31 cellular contexts compared by ENCODE assay signal in the genomic region with DNA sequence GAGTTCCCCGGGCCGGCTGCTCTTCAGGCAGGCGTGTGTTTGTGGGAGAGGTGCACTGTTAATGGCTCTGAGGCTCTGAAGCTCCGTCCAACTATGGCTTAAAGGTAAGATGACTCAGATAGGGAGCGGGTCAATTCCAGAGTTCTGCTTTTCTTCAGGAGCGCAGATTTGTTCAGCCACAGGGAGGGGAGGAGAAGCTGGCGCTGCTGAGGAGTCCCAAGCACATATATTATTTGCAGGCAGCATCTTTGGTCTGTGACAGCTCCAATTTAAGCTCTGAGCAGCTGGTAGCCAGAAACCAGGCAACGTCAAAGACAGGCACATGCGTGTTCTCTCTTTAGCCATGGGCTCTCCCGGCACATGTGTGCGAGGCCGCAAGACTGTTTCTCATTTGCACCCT.
DNase-seq lines count a peak whose midpoint lies in the region; ATAC-seq and TF ChIP-seq lines count a peak whose summit lies in the region.
"Had no signal": no experiment of that assay in that cellular context is flagged by ENCODE, and none has a peak within 500 bp of the region (broad histone marks: within the 10 kb centered on the region; RNA-seq: fewer than 3 reads in every experiment).

No MANE protein-coding gene starts in this region.

- peak; percentile 63 for ATAC-seq in esophagus mucosa
- no peak for ATAC-seq in GM21529 (IDR thresholded peaks at IDR 0.05; ENCODE audit: unreplicated experiment)
- ATAC-seq: gastroesophageal sphincter; GM12878; left ventricle myocardium superior; naive thymus-derived CD4-positive, alpha-beta T cell had no signal

- intact Hi-C loops in mammary epithelial cell (cut with micrococcal nuclease): no loop called here

- CTCF ChIA-PET in mammary epithelial cell (lab: Charles Lee; ENCODE audit: low non-redundant PET): no interaction called here

- H3K4ac ChIP-seq in trophoblast cell (ENCODE audit: low read depth, low read length): no peak overlapping the region

- TF ChIP-seq CTCF in mammary epithelial cell (conservative IDR thresholded peaks at IDR 0.05 in 1 of 2, IDR thresholded peaks at IDR 0.05 in 1 of 2; ENCODE audit: extremely low read depth in 1 of 2, insufficient read depth in 1 of 2, low read depth in 1 of 2, low read length in 2 of 2): no peak

- H3K36me3 ChIP-seq in trophoblast cell (ENCODE audit: control insufficient read depth in 1 of 2, insufficient read depth in 2 of 2, low read length in 2 of 2): no peaks in the 10 kb centered on the region
- no peaks in the 10 kb centered on the region for H3K36me3 ChIP-seq in mammary epithelial cell (ENCODE audit: insufficient read depth, low read length)
- H3K36me3 ChIP-seq: esophagus squamous epithelium, gastroesophageal sphincter, stomach, tibial nerve had no signal

- H2AFZ ChIP-seq in trophoblast cell (ENCODE audit: insufficient read depth, low read length, poor library complexity): no peak overlapping the region
- H2AFZ ChIP-seq in mammary epithelial cell (ENCODE audit: low read depth, low read length): no peak overlapping the region

- BruUV-seq in mammary epithelial cell (replicated peaks; lab: Mats Ljungman, UMichigan): no TSS peak

- H3K4me2 ChIP-seq in trophoblast cell (ENCODE audit: low read length): peak overlapping the region; percentile 23
- H3K4me2 ChIP-seq in mammary epithelial cell (ENCODE audit: insufficient read depth, low read depth, low read length): no peak overlapping the region

- H3K27me3 ChIP-seq in trophoblast cell (ENCODE audit: insufficient read depth, low read length): no peaks in the 10 kb centered on the region
- no peaks in the 10 kb centered on the region for H3K27me3 ChIP-seq in mammary epithelial cell (ENCODE audit: insufficient read depth, low read length)
- H3K27me3 ChIP-seq: gastroesophageal sphincter had no signal

- peak overlapping the region; percentile 12 for H2BK120ac ChIP-seq in trophoblast cell (ENCODE audit: insufficient read depth, low read length, poor library complexity)

- H3K79me1 ChIP-seq in trophoblast cell (ENCODE audit: low read length): peaks cover 18% of the 10 kb centered on the region

- no peak overlapping the region for H4K12ac ChIP-seq in trophoblast cell (ENCODE audit: low read depth, low read length)

- H3K4me3 ChIP-seq in trophoblast cell (ENCODE audit: low read depth, low read length) (no peak overlapping the region), mammary epithelial cell (replicated peaks in 1 of 3; ENCODE audit: insufficient read depth in 1 of 3, low read depth in 2 of 3, low read length in 3 of 3) (no peak overlapping the region)
- H3K4me3 ChIP-seq: esophagus squamous epithelium, gastroesophageal sphincter, GM12878, skin epidermis, stomach, tibial nerve had no signal

- no peak overlapping the region for H2BK12ac ChIP-seq in trophoblast cell (ENCODE audit: low read length)

- H3K4me1 ChIP-seq in trophoblast cell (ENCODE audit: control insufficient read depth in 1 of 2, insufficient read depth in 2 of 2, low read length in 2 of 2) (peaks cover 32 to 37% of the 10 kb centered on the region in 2 experiments), mammary epithelial cell (ENCODE audit: insufficient read depth, low read length) (no peaks in the 10 kb centered on the region)
- H3K4me1 ChIP-seq: tibial nerve had no signal

- H2AK5ac ChIP-seq in trophoblast cell (ENCODE audit: low read length): no peak overlapping the region

- peak overlapping the region; percentile 71 for H3K27ac ChIP-seq in trophoblast cell (ENCODE audit: low read depth, low read length)
- H3K27ac ChIP-seq in mammary epithelial cell (ENCODE audit: insufficient read depth, low read depth, low read length): no peak overlapping the region
- H3K27ac ChIP-seq: C4-2B, esophagus squamous epithelium, RWPE1, skin epidermis, tibial nerve had no signal

- H4K8ac ChIP-seq in trophoblast cell (ENCODE audit: low read depth, low read length): no peak overlapping the region

- H4K20me1 ChIP-seq in mammary epithelial cell (ENCODE audit: insufficient read depth, low read length): no peaks in the 10 kb centered on the region

- no peak overlapping the region for H3K23ac ChIP-seq in trophoblast cell (ENCODE audit: low read length)

- H4K91ac ChIP-seq in trophoblast cell (ENCODE audit: low read depth, low read length): no peak overlapping the region

- no CpG with 5 or more reads among the region's 12 CpGs for WGBS in trophoblast cell (ENCODE audit: extremely low coverage, insufficient coverage, insufficient read length)
- WGBS in mammary epithelial cell (ENCODE audit: low coverage, missing lambda C conversion rate): 85% methylated on average over 12 of the region's 12 CpGs

- in situ Hi-C loops in mammary epithelial cell (cut with MboI; ENCODE audit: low sequenced_read_pairs in 2 of 2): no loop called here

- H3K14ac ChIP-seq in trophoblast cell (ENCODE audit: low read length): no peak overlapping the region

- dilution Hi-C loops in mammary epithelial cell (cut with HindIII; ENCODE audit: low sequenced_read_pairs): no loop called here

- H2BK5ac ChIP-seq in trophoblast cell (ENCODE audit: low read depth, low read length, poor library complexity): peak overlapping the region; percentile 27

- DNase-seq in ELF-1 (ENCODE audit: low read depth, low spot score): peak; percentile 40
- DNase-seq in NOMO-1 treated with dmso at 0.1 percent for 144 hours (lab: John Stamatoyannopoulos, UW; ENCODE audit: unreplicated experiment): peak; percentile 29
- DNase-seq in trophoblast cell: peak in 1 of 2 donors; percentile 49
- no peak for DNase-seq in NCI-H524 (lab: John Stamatoyannopoulos, UW)
- DNase-seq in mammary epithelial cell: no peak
- DNase-seq in C1 segment of cervical spinal cord (lab: John Stamatoyannopoulos, UW): no peak
- DNase-seq: ACHN; activated effector memory CD4-positive, alpha-beta T cell treated with Interleukin-2 at 50 U/mL for 16 hours; activated naive CD8-positive, alpha-beta T cell treated with anti-CD3 and anti-CD28 coated beads, Interleukin-2, amount 10 ng/mL, durations not matched to agents 7 days and 5 days; central memory CD4-positive, alpha-beta T cell; endodermal cell; esophagus squamous epithelium; hypothalamus; immature natural killer cell; IMR-90; left ventricle myocardium superior; naive thymus-derived CD4-positive, alpha-beta T cell; NCI-H1105 treated with DMSO at 0.1 percent for 48 hours; NCI-H2029; NCI-H226; NCI-H748 treated with DMSO at 0.1 percent for 48 hours; occipital lobe; stomach had no signal

- peaks cover 10% of the 10 kb centered on the region for H3K9me3 ChIP-seq in trophoblast cell (ENCODE audit: insufficient read depth, low read depth, low read length)
- no peaks in the 10 kb centered on the region for H3K9me3 ChIP-seq in mammary epithelial cell (replicated peaks; ENCODE audit: insufficient read depth, low read length)
- H3K9me3 ChIP-seq: esophagus squamous epithelium, gastroesophageal sphincter, stomach, tibial nerve had no signal

- H3K18ac ChIP-seq in trophoblast cell (ENCODE audit: low read length): no peak overlapping the region

- H3K79me2 ChIP-seq in trophoblast cell (ENCODE audit: control insufficient read depth, insufficient read depth, low read length, poor library complexity): no peaks in the 10 kb centered on the region
- H3K79me2 ChIP-seq in mammary epithelial cell (ENCODE audit: insufficient read depth, low read length): no peaks in the 10 kb centered on the region

- H3K9ac ChIP-seq in trophoblast cell (ENCODE audit: low read length) (no peak overlapping the region), mammary epithelial cell (ENCODE audit: insufficient read depth, low read length) (no peak overlapping the region)

Comparison
In these comparisons a context has a peak if more than half of its experiments do, and no peak if none do; other contexts are left out.
1. DNase-seq: peak in ELF-1 (single experiment) and NOMO-1 treated with dmso at 0.1 percent for 144 hours (single experiment); none in NCI-H524 (0 of 2), mammary epithelial cell (single experiment) and C1 segment of cervical spinal cord (0 of 14).